Comparison of ENCODE assay signal across 20 cellular contexts in genomic region chr15:75831806-75832102, GRCh38.
"Had no signal": no experiment of that assay in that cellular context is flagged by ENCODE, and none has a peak within 500 bp of the region (broad histone marks: within the 10 kb centered on the region; RNA-seq: fewer than 3 reads in every experiment).

No MANE protein-coding gene starts in this region.

- H3K9me3 ChIP-seq: gastroesophageal sphincter, prostate gland, right atrium auricular region, tibial artery, uterus had no signal

- H3K36me3 ChIP-seq: gastroesophageal sphincter, prostate gland, right atrium auricular region, tibial artery, uterus had no signal

- DNase-seq: activated CD4-positive, alpha-beta T cell treated with anti-CD3 and anti-CD28 coated beads, Interleukin-2, amount 10 ng/mL, durations not matched to agents 24 days and 14 days; activated CD8-positive, alpha-beta memory T cell treated with anti-CD3 and anti-CD28 coated beads, Interleukin-2, amount 50 U/mL, for 4 hours; activated effector memory CD4-positive, alpha-beta T cell treated with anti-CD3 and anti-CD28 coated beads, Interleukin-2, amount 50 U/mL, for 16 hours; activated naive CD4-positive, alpha-beta T cell treated with anti-CD3 and anti-CD28 coated beads, Interleukin-2, amount 50 U/mL, for 16 hours; activated T-cell treated with anti-CD3 and anti-CD28 coated beads, Interleukin-2, amount 50 U/mL, for 48 hours; aorta; cerebellar nuclear complex; effector CD4-positive, alpha-beta T cell; natural killer cell; occipital lobe; stimulated activated CD4-positive, alpha-beta T cell treated with anti-CD3 and anti-CD28 coated beads, Interleukin-2, amount 100 ng/mL, for 24 hours; stimulated activated naive CD8-positive, alpha-beta T cell treated with anti-CD3 and anti-CD28 coated beads, Interleukin-15, Interleukin-2, amounts not matched to agents 100 U/mL and 50 U/mL, for 24 hours; substantia nigra; SW 1271; tibial artery; uterus had no signal

- H3K4me1 ChIP-seq: prostate gland, tibial artery, uterus had no signal

- H3K27me3 ChIP-seq: right atrium auricular region, uterus had no signal

- H3K27ac ChIP-seq: gastroesophageal sphincter, prostate gland, right atrium auricular region, tibial artery, uterus had no signal

- H3K27ac Mint-ChIP-seq: activated CD4-positive, alpha-beta T cell treated with anti-CD3 and anti-CD28 coated beads, Interleukin-2, amount 10 ng/mL, durations not matched to agents 24 days and 14 days; natural killer cell had no signal

- H3K36me3 Mint-ChIP-seq: natural killer cell had no signal

- H3K9me3 Mint-ChIP-seq: activated CD4-positive, alpha-beta T cell treated with anti-CD3 and anti-CD28 coated beads, Interleukin-2, amount 10 ng/mL, durations not matched to agents 24 days and 14 days; natural killer cell had no signal

- H3K4me3 Mint-ChIP-seq: activated CD4-positive, alpha-beta T cell treated with anti-CD3 and anti-CD28 coated beads, Interleukin-2, amount 10 ng/mL, durations not matched to agents 24 days and 14 days; natural killer cell had no signal

- H3K4me3 ChIP-seq: gastroesophageal sphincter, prostate gland, right atrium auricular region, tibial artery, uterus had no signal

- ATAC-seq: esophagus mucosa; gastroesophageal sphincter; natural killer cell; stimulated activated naive CD8-positive, alpha-beta T cell treated with anti-CD3 and anti-CD28 coated beads, Interleukin-15, Interleukin-2, amounts not matched to agents 100 U/mL and 50 U/mL, for 24 hours had no signal
